Comparison of ENCODE assay signal across 1 cellular context in the genomic region with DNA sequence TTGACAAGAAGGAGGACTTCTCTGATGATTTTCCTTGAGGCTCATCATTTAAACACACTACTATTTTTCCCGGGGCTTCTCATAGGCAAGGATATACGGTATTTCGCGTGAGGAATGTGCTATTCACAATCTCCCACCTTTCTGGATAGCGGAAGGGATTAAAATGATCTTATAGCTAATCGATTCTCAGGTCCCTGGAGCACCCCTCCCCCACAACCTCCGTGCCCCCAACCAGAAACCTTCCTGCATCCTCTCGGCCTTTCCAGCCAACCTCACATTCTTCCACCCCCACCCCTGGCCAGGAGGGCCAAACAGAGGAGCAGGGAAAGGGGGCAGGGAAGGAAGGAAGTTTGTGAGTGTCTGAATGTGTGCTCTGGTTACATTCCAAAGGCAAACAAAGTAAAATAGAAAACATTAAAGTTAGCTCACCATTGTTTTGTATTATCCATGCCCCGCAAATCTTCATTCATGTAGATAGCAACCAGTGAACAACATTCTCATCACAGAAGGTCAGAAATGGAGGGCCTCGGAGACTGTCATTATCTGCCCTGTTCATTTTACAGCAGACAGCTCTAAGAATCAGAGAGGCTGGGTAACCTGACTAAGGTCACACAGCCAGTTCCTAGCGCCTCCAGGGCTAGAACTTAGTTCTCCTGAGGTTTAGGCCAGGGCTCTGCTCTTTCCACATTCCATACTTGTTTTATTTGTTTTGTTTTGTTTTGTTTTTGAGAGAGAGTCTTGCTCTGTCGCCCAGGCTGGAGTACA.
TF ChIP-seq lines count a peak whose summit lies in the region.

No MANE protein-coding gene starts in this region.

TF ChIP-seq in HepG2, 621 proteins besides CTCF, POLR2A, EP300 and RAD21:
- TF ChIP-seq ZNF503 (CRISPR knock-in tag; IDR thresholded peaks at IDR 0.05) (no peak), ZNF205 (CRISPR knock-in tag; IDR thresholded peaks at IDR 0.05) (no peak), GZF1 (CRISPR knock-in tag; IDR thresholded peaks at IDR 0.05) (no peak), SMAD1 (CRISPR knock-in tag; IDR thresholded peaks at IDR 0.05; ENCODE audit: borderline replicate concordance, low read depth) (no peak), WIZ (CRISPR knock-in tag; IDR thresholded peaks at IDR 0.05) (no peak), ZNF740 (CRISPR knock-in tag; IDR thresholded peaks at IDR 0.05) (no peak), ZNF768 (CRISPR knock-in tag; IDR thresholded peaks at IDR 0.05) (peak; percentile 32; the same call in 1 of the 2 replicates)
- TF ChIP-seq, protein P1, sequence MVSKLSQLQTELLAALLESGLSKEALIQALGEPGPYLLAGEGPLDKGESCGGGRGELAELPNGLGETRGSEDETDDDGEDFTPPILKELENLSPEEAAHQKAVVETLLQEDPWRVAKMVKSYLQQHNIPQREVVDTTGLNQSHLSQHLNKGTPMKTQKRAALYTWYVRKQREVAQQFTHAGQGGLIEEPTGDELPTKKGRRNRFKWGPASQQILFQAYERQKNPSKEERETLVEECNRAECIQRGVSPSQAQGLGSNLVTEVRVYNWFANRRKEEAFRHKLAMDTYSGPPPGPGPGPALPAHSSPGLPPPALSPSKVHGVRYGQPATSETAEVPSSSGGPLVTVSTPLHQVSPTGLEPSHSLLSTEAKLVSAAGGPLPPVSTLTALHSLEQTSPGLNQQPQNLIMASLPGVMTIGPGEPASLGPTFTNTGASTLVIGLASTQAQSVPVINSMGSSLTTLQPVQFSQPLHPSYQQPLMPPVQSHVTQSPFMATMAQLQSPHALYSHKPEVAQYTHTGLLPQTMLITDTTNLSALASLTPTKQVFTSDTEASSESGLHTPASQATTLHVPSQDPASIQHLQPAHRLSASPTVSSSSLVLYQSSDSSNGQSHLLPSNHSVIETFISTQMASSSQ (IDR thresholded peaks at IDR 0.05; ENCODE audit: low read depth), result no peak
- TF ChIP-seq, protein P1 (CRISPR knock-in tag; IDR thresholded peaks at IDR 0.05; ENCODE audit: borderline replicate concordance), result no peak
